ENCODE assay signal across 8 cellular contexts in genomic region chr20:56974499-56975250, GRCh38.
DNase-seq lines count a peak whose midpoint lies in the region; ATAC-seq and TF ChIP-seq lines count a peak whose summit lies in the region.

No MANE protein-coding gene starts in this region.

- no peak for ATAC-seq in HG02678 (IDR thresholded peaks at IDR 0.05; ENCODE audit: unreplicated experiment)
- no peak for ATAC-seq in GM19324 (IDR thresholded peaks at IDR 0.05; ENCODE audit: low FRiP score, unreplicated experiment)

- DNase-seq in ACHN (peak; percentile 44), GM12865 (ENCODE audit: low read depth) (peak; percentile 35), NOMO-1 treated with DMSO at 0.1 percent for 48 hours (lab: John Stamatoyannopoulos, UW; ENCODE audit: unreplicated experiment) (peak; percentile 75), ecto neural progenitor cell (ENCODE audit: low spot score) (peak; percentile 82), NCI-H510A treated with DMSO at 0.1 percent for 48 hours (lab: John Stamatoyannopoulos, UW) (no peak)

- peaks cover 96% of the 10 kb centered on the region for H3K27me3 Mint-ChIP-seq in nephron (ENCODE audit: low read depth)

- TF ChIP-seq CTCF in GM12865 (IDR thresholded peaks at IDR 0.05; ENCODE audit: insufficient read depth, low read depth, low read length, missing control alignments) (peak; percentile 40), nephron (IDR thresholded peaks at IDR 0.05; ENCODE audit: unreplicated experiment in 3 of 3) (peak; percentile 51 to 73 (median 69))

- no peak overlapping the region for H3K27ac Mint-ChIP-seq in nephron

- H3K4me3 ChIP-seq in GM12865 (ENCODE audit: low read depth, low read length): no peak overlapping the region

- H3K9me3 Mint-ChIP-seq in nephron: no peaks in the 10 kb centered on the region

- H3K4me3 Mint-ChIP-seq in nephron: no peak overlapping the region

- in situ Hi-C loops in ACHN (cut with HindIII; ENCODE audit: low pct_ligation_motif_present, low pct_unique_long_range_greater_than_20kb, low sequenced_read_pairs): no loop called here

- peaks cover 5% of the 10 kb centered on the region for H3K4me1 Mint-ChIP-seq in nephron

- no peaks in the 10 kb centered on the region for H3K36me3 Mint-ChIP-seq in nephron (ENCODE audit: low read depth)
